ENCODE assay signal across 12 cellular contexts in genomic region chr5:123080215-123080614, GRCh38. TPM values are rescaled to one million over a fixed set of nuclear protein-coding genes. Genes with fewer than 3 reads are reported as not detected.
A peak's percentile ranks its signal among the peaks of the same experiment; 100 is the strongest.
DNase-seq lines count a peak whose midpoint lies in the region; ATAC-seq and TF ChIP-seq lines count a peak whose summit lies in the region.
"Had no signal": no experiment of that assay in that cellular context is flagged by ENCODE, and none has a peak within 500 bp of the region (broad histone marks: within the 10 kb centered on the region; RNA-seq: fewer than 3 reads in every experiment).

No MANE protein-coding gene starts in this region.

- H3K36me3 ChIP-seq in HEK293 (ENCODE audit: control insufficient read depth in 2 of 2, insufficient read depth in 1 of 2, low read length in 2 of 2) (no peaks in the 10 kb centered on the region), upper lobe of right lung (no peaks in the 10 kb centered on the region), ascending aorta (no peaks in the 10 kb centered on the region)

- H3K27ac ChIP-seq in HEK293 (ENCODE audit: extremely low read depth, low read depth, low read length) (no peak overlapping the region), upper lobe of right lung (no peak overlapping the region), ascending aorta (no peak overlapping the region)

- no peak overlapping the region for H3K4me3 ChIP-seq in HEK293 (ENCODE audit: low read depth, low read length)
- no peak overlapping the region for H3K4me3 ChIP-seq in epithelial cell of esophagus (ENCODE audit: low read length)
- H3K4me3 ChIP-seq in upper lobe of right lung: no peak overlapping the region
- no peak overlapping the region for H3K4me3 ChIP-seq in ascending aorta
- H3K4me3 ChIP-seq: GM23338 had no signal

- H3K27me3 ChIP-seq in upper lobe of right lung (peaks cover 10% of the 10 kb centered on the region), ascending aorta (no peaks in the 10 kb centered on the region)

- CTCF ChIA-PET in HEK293 (lab: Yijun Ruan, JAX): no interaction called here

- intact Hi-C loops in upper lobe of right lung (cut with DNase I) (no loop called here), ascending aorta (cut with DNase I) (loop anchor here (5.0 kb wide), 1 partner anchor 532 kb away; no protein-coding TSS in a partner anchor)

- H3K9me3 ChIP-seq in HEK293 (ENCODE audit: control insufficient read depth, insufficient read depth, low read depth, low read length): no peaks in the 10 kb centered on the region
- no peaks in the 10 kb centered on the region for H3K9me3 ChIP-seq in upper lobe of right lung
- no peaks in the 10 kb centered on the region for H3K9me3 ChIP-seq in ascending aorta
- H3K9me3 ChIP-seq: Caco-2 had no signal

- peak; percentile 4 for DNase-seq in M059J (ENCODE audit: low read depth)
- peak; percentile 47 for DNase-seq in epithelial cell of esophagus (ENCODE audit: low read depth)
- peak; percentile 40 for DNase-seq in kidney tubule cell (ENCODE audit: low spot score)
- no peak for DNase-seq in upper lobe of right lung
- DNase-seq in ascending aorta (ENCODE audit: low spot score in 2 of 2): no peak
- DNase-seq: Caco-2; CD8-positive, alpha-beta memory T cell; H7 had no signal

- TF ChIP-seq CTCF in HEK293 (tag by site-specific recombination; IDR thresholded peaks at IDR 0.05): no peak
- no peak for TF ChIP-seq CTCF in epithelial cell of esophagus (IDR thresholded peaks at IDR 0.05; ENCODE audit: insufficient read depth, low read depth, low read length, missing control alignments)
- TF ChIP-seq CTCF in upper lobe of right lung (IDR thresholded peaks at IDR 0.05): no peak
- TF ChIP-seq CTCF in ascending aorta (IDR thresholded peaks at IDR 0.05): no peak

- POLR2A ChIA-PET in HEK293 (lab: Yijun Ruan, JAX): no interaction called here

- ATAC-seq in upper lobe of right lung (no peak), GM21367 (IDR thresholded peaks at IDR 0.05; ENCODE audit: unreplicated experiment) (no peak)
- ATAC-seq: GM23338 had no signal

- no peaks in the 10 kb centered on the region for H3K4me1 ChIP-seq in HEK293 (ENCODE audit: control insufficient read depth, insufficient read depth, low read length)
- H3K4me1 ChIP-seq in upper lobe of right lung: no peaks in the 10 kb centered on the region
- no peaks in the 10 kb centered on the region for H3K4me1 ChIP-seq in ascending aorta
- H3K4me1 ChIP-seq: Caco-2 had no signal

TF ChIP-seq in HEK293, 187 proteins besides CTCF, POLR2A, EP300 and RAD21:
- no peak for TF ChIP-seq ZNF473 (tag by site-specific recombination; IDR thresholded peaks at IDR 0.05)
- TF ChIP-seq ZNF114 (tag by site-specific recombination; IDR thresholded peaks at IDR 0.05): no peak
- TF ChIP-seq ZNF600 (tag by site-specific recombination; IDR thresholded peaks at IDR 0.05): peak; percentile 32; the same call in 1 of the 2 replicates
- peak; percentile 65 for TF ChIP-seq ZBTB17 (tag by site-specific recombination; IDR thresholded peaks at IDR 0.05)
- TF ChIP-seq ZNF10 (tag by site-specific recombination; IDR thresholded peaks at IDR 0.05): 0 out of 2 replicates have a peak, but pooled peaks have one; percentile 22

RNA-seq across cellular contexts. Expression of gene PRDM6, which starts 8.8 kb away (rescaled TPM):
- 0.05 and 0.30 TPM in 2 replicates for total RNA-seq in M059J (2014; rRNA removed; shearing (Covaris generic))
- total RNA-seq in upper lobe of right lung (8.9 TPM), ascending aorta (8.4 TPM)
- total RNA-seq: A673; CD8-positive, alpha-beta memory T cell had no signal

RNA-seq across cellular contexts. Expression of gene PPIC, which starts 43.7 kb away (rescaled TPM):
- total RNA-seq in M059J (2014; rRNA removed; shearing (Covaris generic)): 74.2 and 139 TPM in 2 replicates
- total RNA-seq in upper lobe of right lung (43.0 TPM), ascending aorta (29.3 TPM)
- total RNA-seq: A673; CD8-positive, alpha-beta memory T cell had no signal

Comparison
In these comparisons a context has a peak if more than half of its experiments do, and no peak if none do; other contexts are left out.
1. DNase-seq: peak in M059J (single experiment), epithelial cell of esophagus (single experiment) and kidney tubule cell (single experiment); none in upper lobe of right lung (single experiment) and ascending aorta (0 of 2).